8 cellular contexts compared by ENCODE assay signal in genomic region chr7:4973728-4974198, GRCh38. TPM values are rescaled to one million over a fixed set of nuclear protein-coding genes. Genes with fewer than 3 reads are reported as not detected.
DNase-seq lines count a peak whose midpoint lies in the region.

No MANE protein-coding gene starts in this region.

- H3K4me3 ChIP-seq in MG63 (peak overlapping the region; percentile 86), SJSA1 (peak overlapping the region; percentile 94)

- H3K4me1 ChIP-seq in SJSA1 (replicated peaks) = no peaks in the 10 kb centered on the region

- DNase-seq in GM04504 (ENCODE audit: low read depth) (peak; percentile 73), HCEC 1CT (peak; percentile 82), MG63 (peak; percentile 91), SJSA1 (ENCODE audit: low read depth in 1 of 2, low spot score in 2 of 2) (peak; percentile 95), germinal center (ENCODE audit: low spot score) (peak; percentile 83), non-pigmented ciliary epithelial cell (ENCODE audit: low read depth) (peak; percentile 62), superior temporal gyrus (ENCODE audit: extremely low spot score) (peak; percentile 95)
- DNase-seq in activated naive CD4-positive, alpha-beta T cell treated with anti-CD3 and anti-CD28 coated beads, Interleukin-2, amount 10 ng/mL, durations not matched to agents 7 days and 5 days = peak; percentile 94

- H3K27ac ChIP-seq in SJSA1 = peak overlapping the region; percentile 57

- peaks cover 3% of the 10 kb centered on the region for H3K27me3 Mint-ChIP-seq in activated naive CD4-positive, alpha-beta T cell treated with anti-CD3 and anti-CD28 coated beads, Interleukin-2, amount 10 ng/mL, durations not matched to agents 7 days and 5 days

- H3K4me3 Mint-ChIP-seq in activated naive CD4-positive, alpha-beta T cell treated with anti-CD3 and anti-CD28 coated beads, Interleukin-2, amount 10 ng/mL, durations not matched to agents 7 days and 5 days = peak overlapping the region; percentile 99

- H3K36me3 ChIP-seq in MG63 (peaks cover 24% of the 10 kb centered on the region), SJSA1 (peaks cover 36% of the 10 kb centered on the region)

- CTCF ChIA-PET in activated naive CD4-positive, alpha-beta T cell treated with anti-CD3 and anti-CD28 coated beads, Interleukin-2, amount 10 ng/mL, durations not matched to agents 7 days and 5 days (lab: Charles Lee) = interaction anchor here (0.6 to 4.0 kb wide), 13 partner anchors 18 to 203 kb away, joined by 3 to 60 read pairs (median 4); partner anchors contain the start of gene AP5Z1

- no peaks in the 10 kb centered on the region for H3K9me3 Mint-ChIP-seq in activated naive CD4-positive, alpha-beta T cell treated with anti-CD3 and anti-CD28 coated beads, Interleukin-2, amount 10 ng/mL, durations not matched to agents 7 days and 5 days

- H3K9me3 ChIP-seq in MG63 (peaks cover 2% of the 10 kb centered on the region; the same call in 1 of the 2 replicates), SJSA1 (replicated peaks) (no peaks in the 10 kb centered on the region)

- H3K27me3 ChIP-seq in MG63 (no peaks in the 10 kb centered on the region), SJSA1 (replicated peaks) (no peaks in the 10 kb centered on the region)

- H3K36me3 Mint-ChIP-seq in activated naive CD4-positive, alpha-beta T cell treated with anti-CD3 and anti-CD28 coated beads, Interleukin-2, amount 10 ng/mL, durations not matched to agents 7 days and 5 days = peaks cover 24% of the 10 kb centered on the region

- peaks cover 27% of the 10 kb centered on the region for H3K4me1 Mint-ChIP-seq in activated naive CD4-positive, alpha-beta T cell treated with anti-CD3 and anti-CD28 coated beads, Interleukin-2, amount 10 ng/mL, durations not matched to agents 7 days and 5 days

- peak overlapping the region; percentile 97 for H3K27ac Mint-ChIP-seq in activated naive CD4-positive, alpha-beta T cell treated with anti-CD3 and anti-CD28 coated beads, Interleukin-2, amount 10 ng/mL, durations not matched to agents 7 days and 5 days

RNA-seq across cellular contexts. Expression of gene MMD2, which starts 14.8 kb away (rescaled TPM):
- total RNA-seq in MG63 (2014; rRNA removed; shearing (Covaris generic); ENCODE audit: low replicate concordance) = not detected in 2 replicates
- total RNA-seq in SJSA1 (2014; rRNA removed; shearing (Covaris generic)) = not detected in 2 replicates

Comparison
In these comparisons a context has a peak if more than half of its experiments do, and no peak if none do; other contexts are left out.
1. Peak in every context shown above with its lines: DNase-seq, H3K4me3 ChIP-seq and H3K27ac ChIP-seq.